8 cellular contexts compared by ENCODE assay signal in the genomic region with DNA sequence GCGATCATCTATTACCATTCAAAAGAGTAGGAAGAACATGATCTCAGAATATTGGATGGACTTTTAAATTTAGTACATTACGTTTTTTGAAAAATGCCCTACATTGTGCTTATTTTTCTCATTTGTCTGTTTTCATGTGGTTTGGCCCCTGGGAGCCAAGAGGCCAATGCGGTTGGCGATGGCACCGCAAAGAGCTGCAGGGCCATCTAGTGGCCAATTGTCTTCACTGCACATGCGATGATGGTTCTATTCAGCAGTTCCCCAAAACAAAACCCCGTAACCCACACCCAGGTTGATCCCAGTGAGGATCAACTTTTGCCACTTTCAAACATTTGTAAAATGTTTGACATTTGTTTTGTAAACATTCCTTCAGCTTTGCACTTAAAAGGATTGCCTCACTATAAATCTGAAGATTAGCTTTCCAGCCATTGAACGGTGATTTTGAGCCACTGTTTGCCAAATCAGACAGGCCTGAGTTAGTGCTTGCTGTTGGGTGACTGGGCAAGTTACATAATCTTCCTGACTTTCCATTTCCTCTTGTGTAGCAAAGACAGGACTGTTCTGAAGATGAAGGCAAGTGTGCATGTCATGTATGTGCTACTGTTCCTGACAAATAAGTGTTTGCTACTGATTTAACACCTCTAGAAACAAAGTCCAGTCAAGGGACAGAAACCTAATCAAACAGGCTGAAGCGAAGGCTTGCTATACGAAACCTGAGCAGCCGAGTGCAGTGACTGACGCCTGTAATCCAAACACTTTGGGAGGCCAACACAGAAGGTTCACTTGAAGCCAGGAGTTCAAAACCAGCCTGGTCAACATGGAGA. TPM values are rescaled to one million over a fixed set of nuclear protein-coding genes. Genes with fewer than 3 reads are reported as not detected.
DNase-seq lines count a peak whose midpoint lies in the region; ATAC-seq and TF ChIP-seq lines count a peak whose summit lies in the region.

No MANE protein-coding gene starts in this region.

- peak; percentile 90 for TF ChIP-seq CTCF in GM12875 (IDR thresholded peaks at IDR 0.05; ENCODE audit: borderline replicate concordance, insufficient read depth, low read depth, low read length)

- peak; percentile 44 for DNase-seq in 8988T
- DNase-seq in NCI-H2029 treated with DMSO at 0.1 percent for 48 hours (lab: John Stamatoyannopoulos, UW): peak; percentile 33
- peak; percentile 75 for DNase-seq in activated CD4-positive, CD25-positive, alpha-beta regulatory T cell treated with anti-CD3 and anti-CD28 coated beads, Interleukin-2, amount 50 U/mL, for 72 hours
- DNase-seq in cerebellum (ENCODE audit: low spot score): peak; percentile 44
- DNase-seq in kidney tubule cell (ENCODE audit: low spot score): peak; percentile 65
- DNase-seq in stimulated activated CD4-positive, alpha-beta T cell treated with anti-CD3 and anti-CD28 coated beads, Interleukin-1b, Interleukin-23, amount 100 ng/mL, for 24 hours (ENCODE audit: low read depth in 4 of 4, low spot score in 1 of 4): peak; percentile 28 to 58 (median 52)

- no peak overlapping the region for H3K4me3 ChIP-seq in GM12875 (ENCODE audit: low read depth, low read length)

- ATAC-seq in HG03521 (IDR thresholded peaks at IDR 0.05; ENCODE audit: unreplicated experiment): no peak

RNA-seq across cellular contexts. Expression of gene XBP1, which starts 29.2 kb away (rescaled TPM):
- total RNA-seq in cerebellum: 43.3 TPM

RNA-seq across cellular contexts. Expression of gene ZNRF3, which starts 53.8 kb away (rescaled TPM):
- 13.3 TPM for total RNA-seq in cerebellum

RNA-seq across cellular contexts. Expression of gene CCDC117, which starts 57.1 kb away (rescaled TPM):
- total RNA-seq in cerebellum: 19.3 TPM
